8 cellular contexts compared by ENCODE assay signal in genomic region chr12:68612245-68612644, GRCh38. TPM values are rescaled to one million over a fixed set of nuclear protein-coding genes. Genes with fewer than 3 reads are reported as not detected.
DNase-seq lines count a peak whose midpoint lies in the region; ATAC-seq, FAIRE-seq and TF ChIP-seq lines count a peak whose summit lies in the region.

No MANE protein-coding gene starts in this region.

- DNase-seq in heart right ventricle (no peak), Right ventricle myocardium inferior (ENCODE audit: missing footprints) (no peak), astrocyte of the spinal cord (ENCODE audit: low read depth, low spot score) (peak; percentile 32), memory B cell (ENCODE audit: low spot score in 2 of 2) (no peak), GM19239 (ENCODE audit: insufficient read length, low spot score) (no peak), NCI-H187 treated with DMSO at 0.1 percent for 48 hours (lab: John Stamatoyannopoulos, UW) (no peak), epidermal melanocyte (ENCODE audit: insufficient read length, low spot score) (no peak)

- peaks cover 0 to 13% (median 0%) of the 10 kb centered on the region in 9 donors for H3K36me3 ChIP-seq in heart right ventricle

- intact Hi-C loops in heart right ventricle (cut with DNase I) (loop anchor here in 8 of 10 donors (5.0 to 10.0 kb wide), 10 partner anchors 35 to 257 kb away; partner anchors contain the start of genes NUP107 (in 6 of the 8) and MDM2 (in 1 of the 8)), Right ventricle myocardium inferior (cut with DNase I) (no loop called here)

- 14 to 16% methylated on average over 5 of the region's 5 CpGs for WGBS in heart right ventricle, 2 donors

- peaks cover 33% of the 10 kb centered on the region for H3K4me1 Mint-ChIP-seq in memory B cell

- peak overlapping the region; percentile 88 for H3K4me3 Mint-ChIP-seq in memory B cell

- H3K9me3 Mint-ChIP-seq in memory B cell = no peaks in the 10 kb centered on the region

- H3K36me3 Mint-ChIP-seq in memory B cell = peaks cover 6% of the 10 kb centered on the region

- H3K27me3 Mint-ChIP-seq in memory B cell = no peaks in the 10 kb centered on the region

- H3K27me3 ChIP-seq in heart right ventricle = no peaks in the 10 kb centered on the region

- ATAC-seq in heart right ventricle = no peak
- no peak for ATAC-seq in Right ventricle myocardium inferior
- no peak for ATAC-seq in memory B cell (ENCODE audit: low read depth)
- ATAC-seq in HG03045 (IDR thresholded peaks at IDR 0.05; ENCODE audit: unreplicated experiment) = no peak

- H3K27ac ChIP-seq in heart right ventricle = peak overlapping the region; percentile 88 to 99 (median 96)

- H3K4me3 ChIP-seq in heart right ventricle (peak overlapping the region; percentile 54 to 91 (median 78)), astrocyte of the spinal cord (ENCODE audit: low read depth, low read length) (peak overlapping the region; percentile 95)

- in situ Hi-C loops in astrocyte of the spinal cord (cut with HindIII; ENCODE audit: low sequenced_read_pairs) = no loop called here

- H3K9me3 ChIP-seq in heart right ventricle = no peaks in the 10 kb centered on the region

- H3K4me1 ChIP-seq in heart right ventricle = peaks cover 7 to 60% (median 49%) of the 10 kb centered on the region in 9 donors

- H3K27ac Mint-ChIP-seq in memory B cell = peak overlapping the region; percentile 92

- no peak for FAIRE-seq in GM19239 (lab: Jason Lieb, UNC)

- TF ChIP-seq CTCF in heart right ventricle (IDR thresholded peaks at IDR 0.05) = no peak
- TF ChIP-seq CTCF in astrocyte of the spinal cord (IDR thresholded peaks at IDR 0.05; ENCODE audit: low read depth, low read length) = no peak

RNA-seq across cellular contexts. Expression of gene RAP1B, which starts 1.5 kb away (rescaled TPM):
- total RNA-seq in heart right ventricle = 10 to 100 TPM; 38.1 to 81.2 (median 42.0) TPM
- polyA plus RNA-seq in heart right ventricle = 10 to 100 TPM; 45.1 to 53.8 TPM
- total RNA-seq in Right ventricle myocardium inferior = 51.8 TPM
